ENCODE assay signal across 1 cellular context in the genomic region with DNA sequence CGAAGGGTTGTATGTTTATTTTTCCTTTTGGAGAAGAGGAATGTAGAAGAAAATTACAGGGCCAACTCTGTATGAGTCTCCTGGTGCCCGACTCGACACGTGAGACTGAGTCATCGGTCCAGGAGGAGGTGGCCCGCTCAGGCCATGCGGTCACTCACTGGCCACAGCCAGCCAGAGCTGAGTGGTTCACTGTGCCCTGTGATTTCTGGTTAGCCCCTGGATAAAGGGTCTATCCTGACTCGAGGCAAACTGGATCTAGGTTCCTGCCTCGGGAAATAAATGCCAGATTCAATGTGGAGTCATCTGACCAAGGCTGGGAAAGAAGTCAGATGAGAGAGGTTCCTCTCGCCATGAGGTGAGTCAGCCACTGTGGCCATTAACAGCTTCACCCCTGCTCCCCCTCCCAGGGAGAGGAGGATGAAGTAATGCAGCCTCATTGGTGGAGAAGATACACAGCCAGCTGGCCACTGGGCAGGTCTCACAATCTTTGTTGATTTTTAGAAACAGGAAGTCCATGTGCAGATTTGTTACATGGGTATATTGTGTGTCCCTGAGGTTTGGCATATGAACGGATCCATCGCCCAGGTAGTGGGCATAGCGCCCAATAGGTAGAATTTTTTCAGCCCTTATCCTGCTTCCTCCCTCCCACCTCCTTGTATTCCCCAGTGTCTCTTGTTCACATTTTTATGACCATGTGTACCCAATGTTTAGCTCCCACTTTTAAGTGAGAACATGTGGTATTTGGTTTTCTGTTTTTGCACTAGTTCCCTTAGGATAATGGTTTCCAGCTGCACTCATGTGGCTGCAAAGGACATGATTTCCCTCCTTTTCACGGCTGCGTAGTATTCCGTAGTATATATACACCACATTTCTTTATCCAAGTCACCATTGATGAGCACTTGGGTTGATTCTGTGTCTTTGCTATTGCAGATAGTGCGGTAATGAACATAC.
TF ChIP-seq lines count a peak whose summit lies in the region.

No MANE protein-coding gene starts in this region.

TF ChIP-seq in HCT116, 20 proteins besides CTCF, POLR2A, EP300 and RAD21 (continued from another document):
- TF ChIP-seq CEBPB (IDR thresholded peaks at IDR 0.05; ENCODE audit: low read depth) (no peak; the same call in 1 of the 2 replicates), SIN3A (IDR thresholded peaks at IDR 0.05; ENCODE audit: low read depth) (peak; percentile 88), EZH2 (IDR thresholded peaks at IDR 0.05) (no peak), ELF1 (IDR thresholded peaks at IDR 0.05; ENCODE audit: borderline replicate concordance, low read depth) (no peak; the same call in 1 of the 2 replicates), EZH2phosphoT487 (IDR thresholded peaks at IDR 0.05; ENCODE audit: borderline replicate concordance) (no peak), FOSL1 (IDR thresholded peaks at IDR 0.05; ENCODE audit: low read depth) (peak; percentile 95), SP1 (IDR thresholded peaks at IDR 0.05; ENCODE audit: low read depth) (peak; percentile 80), ZFX (IDR thresholded peaks at IDR 0.05) (no peak), ZNF274 (IDR thresholded peaks at IDR 0.05; ENCODE audit: low read depth, low read length) (no peak), JUND (IDR thresholded peaks at IDR 0.05) (peak; percentile 93)
- TF ChIP-seq, protein P1, sequence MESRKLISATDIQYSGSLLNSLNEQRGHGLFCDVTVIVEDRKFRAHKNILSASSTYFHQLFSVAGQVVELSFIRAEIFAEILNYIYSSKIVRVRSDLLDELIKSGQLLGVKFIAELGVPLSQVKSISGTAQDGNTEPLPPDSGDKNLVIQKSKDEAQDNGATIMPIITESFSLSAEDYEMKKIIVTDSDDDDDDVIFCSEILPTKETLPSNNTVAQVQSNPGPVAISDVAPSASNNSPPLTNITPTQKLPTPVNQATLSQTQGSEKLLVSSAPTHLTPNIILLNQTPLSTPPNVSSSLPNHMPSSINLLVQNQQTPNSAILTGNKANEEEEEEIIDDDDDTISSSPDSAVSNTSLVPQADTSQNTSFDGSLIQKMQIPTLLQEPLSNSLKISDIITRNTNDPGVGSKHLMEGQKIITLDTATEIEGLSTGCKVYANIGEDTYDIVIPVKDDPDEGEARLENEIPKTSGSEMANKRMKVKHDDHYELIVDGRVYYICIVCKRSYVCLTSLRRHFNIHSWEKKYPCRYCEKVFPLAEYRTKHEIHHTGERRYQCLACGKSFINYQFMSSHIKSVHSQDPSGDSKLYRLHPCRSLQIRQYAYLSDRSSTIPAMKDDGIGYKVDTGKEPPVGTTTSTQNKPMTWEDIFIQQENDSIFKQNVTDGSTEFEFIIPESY (IDR thresholded peaks at IDR 0.05; ENCODE audit: extremely low read depth, insufficient replicate concordance, low read length), result no peak
- TF ChIP-seq, protein P2, sequence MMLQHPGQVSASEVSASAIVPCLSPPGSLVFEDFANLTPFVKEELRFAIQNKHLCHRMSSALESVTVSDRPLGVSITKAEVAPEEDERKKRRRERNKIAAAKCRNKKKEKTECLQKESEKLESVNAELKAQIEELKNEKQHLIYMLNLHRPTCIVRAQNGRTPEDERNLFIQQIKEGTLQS (IDR thresholded peaks at IDR 0.05), result no peak
- TF ChIP-seq, protein P3, sequence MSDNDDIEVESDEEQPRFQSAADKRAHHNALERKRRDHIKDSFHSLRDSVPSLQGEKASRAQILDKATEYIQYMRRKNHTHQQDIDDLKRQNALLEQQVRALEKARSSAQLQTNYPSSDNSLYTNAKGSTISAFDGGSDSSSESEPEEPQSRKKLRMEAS (IDR thresholded peaks at IDR 0.05), result peak; percentile 98
